Comparison of ENCODE assay signal across 1 cellular context in the genomic region with DNA sequence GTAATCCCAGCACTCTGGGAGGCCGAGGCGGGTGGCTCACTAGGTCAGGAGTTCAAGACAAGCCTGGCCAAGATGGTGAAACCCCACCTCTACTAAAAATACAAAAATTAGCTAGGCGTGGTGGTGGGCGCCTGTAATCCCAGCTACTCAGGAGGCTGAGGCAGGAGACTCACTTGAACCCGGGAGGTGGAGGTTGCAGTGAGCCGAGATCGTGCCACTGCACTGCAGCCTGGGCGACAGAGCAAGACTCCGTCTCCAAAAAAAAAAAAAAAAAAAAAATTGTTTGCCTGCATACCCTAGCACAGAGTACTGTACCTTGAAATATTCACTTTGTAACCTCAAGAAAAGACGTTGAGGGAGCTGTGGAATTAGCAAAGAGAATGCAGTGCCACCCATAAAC.
TF ChIP-seq lines count a peak whose summit lies in the region.

No MANE protein-coding gene starts in this region.

TF ChIP-seq in GM12878, 131 proteins besides CTCF, POLR2A, EP300 and RAD21:
- TF ChIP-seq MLLT1 (IDR thresholded peaks at IDR 0.05), result peak; percentile 59
